20 cellular contexts compared by ENCODE assay signal in genomic region chr13:75363371-75363770, GRCh38.
DNase-seq lines count a peak whose midpoint lies in the region; ATAC-seq, FAIRE-seq and TF ChIP-seq lines count a peak whose summit lies in the region.
"Had no signal": no experiment of that assay in that cellular context is flagged by ENCODE, and none has a peak within 500 bp of the region (broad histone marks: within the 10 kb centered on the region; RNA-seq: fewer than 3 reads in every experiment).

No MANE protein-coding gene starts in this region.

- H3K9me3 Mint-ChIP-seq in activated CD8-positive, alpha-beta T cell treated with anti-CD3 and anti-CD28 coated beads for 36 hours, result no peaks in the 10 kb centered on the region
- no peaks in the 10 kb centered on the region for H3K9me3 Mint-ChIP-seq in activated CD8-positive, alpha-beta T cell treated with anti-CD3 and anti-CD28 coated beads, Interleukin-2, amount 10 ng/mL, durations not matched to agents 7 days and 5 days (ENCODE audit: insufficient read depth)
- H3K9me3 Mint-ChIP-seq in activated T-helper 17 cell treated with anti-CD3 and anti-CD28 coated beads, Interleukin-2, amount 50 U/mL, for 72 hours, result no peaks in the 10 kb centered on the region
- H3K9me3 Mint-ChIP-seq: CD4-positive, CD25-positive, alpha-beta regulatory T cell; H9 had no signal

- TF ChIP-seq POLR2A in GM12891 (IDR thresholded peaks at IDR 0.05; ENCODE audit: low read depth, low read length) (no peak), gastrocnemius medialis (IDR thresholded peaks at IDR 0.05) (no peak)

- no peak overlapping the region for H3K4me3 ChIP-seq in gastrocnemius medialis
- no peak overlapping the region for H3K4me3 ChIP-seq in dorsolateral prefrontal cortex
- H3K4me3 ChIP-seq: A549, SJCRH30 had no signal

- peak overlapping the region; percentile 78 to 89 (median 84) for H3K27ac ChIP-seq in gastrocnemius medialis
- no peak overlapping the region for H3K27ac ChIP-seq in dorsolateral prefrontal cortex
- H3K27ac ChIP-seq: A549, SJCRH30 had no signal

- no peak for ATAC-seq in activated CD8-positive, alpha-beta T cell treated with anti-CD3 and anti-CD28 coated beads for 36 hours
- ATAC-seq in activated CD8-positive, alpha-beta T cell treated with anti-CD3 and anti-CD28 coated beads, Interleukin-2, amount 10 ng/mL, durations not matched to agents 7 days and 5 days, result no peak
- ATAC-seq in activated T-helper 17 cell treated with anti-CD3 and anti-CD28 coated beads, Interleukin-2, amount 50 U/mL, for 72 hours (replicated peaks), result no peak
- ATAC-seq in gastrocnemius medialis, result no peak
- ATAC-seq: A549 had no signal

- H3K36me3 ChIP-seq in gastrocnemius medialis, result no peaks in the 10 kb centered on the region
- H3K36me3 ChIP-seq: SJCRH30 had no signal

- no peaks in the 10 kb centered on the region for H3K36me3 Mint-ChIP-seq in activated CD8-positive, alpha-beta T cell treated with anti-CD3 and anti-CD28 coated beads for 36 hours (ENCODE audit: low read depth)
- H3K36me3 Mint-ChIP-seq in activated CD8-positive, alpha-beta T cell treated with anti-CD3 and anti-CD28 coated beads, Interleukin-2, amount 10 ng/mL, durations not matched to agents 7 days and 5 days (ENCODE audit: low read depth), result no peaks in the 10 kb centered on the region
- peaks cover 5% of the 10 kb centered on the region for H3K36me3 Mint-ChIP-seq in activated T-helper 17 cell treated with anti-CD3 and anti-CD28 coated beads, Interleukin-2, amount 50 U/mL, for 72 hours (ENCODE audit: low read depth)
- H3K36me3 Mint-ChIP-seq: CD4-positive, CD25-positive, alpha-beta regulatory T cell had no signal

- FAIRE-seq in GM12891 (lab: Jason Lieb, UNC), result peak; percentile 38
- FAIRE-seq: A549, G401.6, HepG2 had no signal

- in situ Hi-C loops in gastrocnemius medialis (cut with MboI; ENCODE audit: low sequenced_read_pairs in 4 of 4), result no loop called here

- H3K27me3 Mint-ChIP-seq in activated CD8-positive, alpha-beta T cell treated with anti-CD3 and anti-CD28 coated beads for 36 hours, result no peaks in the 10 kb centered on the region
- peaks cover under 1% of the 10 kb centered on the region for H3K27me3 Mint-ChIP-seq in activated CD8-positive, alpha-beta T cell treated with anti-CD3 and anti-CD28 coated beads, Interleukin-2, amount 10 ng/mL, durations not matched to agents 7 days and 5 days (ENCODE audit: low read depth)
- H3K27me3 Mint-ChIP-seq in activated T-helper 17 cell treated with anti-CD3 and anti-CD28 coated beads, Interleukin-2, amount 50 U/mL, for 72 hours, result no peaks in the 10 kb centered on the region
- H3K27me3 Mint-ChIP-seq: CD4-positive, CD25-positive, alpha-beta regulatory T cell had no signal

- H3K27me3 ChIP-seq in gastrocnemius medialis, result no peaks in the 10 kb centered on the region
- H3K27me3 ChIP-seq in dorsolateral prefrontal cortex, result no peaks in the 10 kb centered on the region
- H3K27me3 ChIP-seq: SJCRH30 had no signal

- no peak for TF ChIP-seq CTCF in activated CD8-positive, alpha-beta T cell treated with anti-CD3 and anti-CD28 coated beads for 36 hours (IDR thresholded peaks at IDR 0.05)
- TF ChIP-seq CTCF in gastrocnemius medialis (IDR thresholded peaks at IDR 0.05 in 4 of 5, conservative IDR thresholded peaks at IDR 0.05 in 1 of 5) (no peak), dorsolateral prefrontal cortex (IDR thresholded peaks at IDR 0.05 in 54 of 56, conservative IDR thresholded peaks at IDR 0.05 in 2 of 56; ENCODE audit: low read depth in 1 of 56, partially characterized antibody in 56 of 56) (no peak)

- intact Hi-C loops in activated CD8-positive, alpha-beta T cell treated with anti-CD3 and anti-CD28 coated beads for 36 hours (cut with micrococcal nuclease), result no loop called here
- intact Hi-C loops in gastrocnemius medialis (cut with DNase I; ENCODE audit: low total_unique reads), result loop anchor here (10.0 kb wide), 1 partner anchor 391 kb away; no protein-coding TSS in a partner anchor
- intact Hi-C loops in dorsolateral prefrontal cortex (cut with DNase I), result no loop called here

- H3K4me1 Mint-ChIP-seq in activated CD8-positive, alpha-beta T cell treated with anti-CD3 and anti-CD28 coated beads for 36 hours (ENCODE audit: low read depth), result peaks cover 52% of the 10 kb centered on the region
- H3K4me1 Mint-ChIP-seq in activated CD8-positive, alpha-beta T cell treated with anti-CD3 and anti-CD28 coated beads, Interleukin-2, amount 10 ng/mL, durations not matched to agents 7 days and 5 days (ENCODE audit: low read depth), result peaks cover 27% of the 10 kb centered on the region
- H3K4me1 Mint-ChIP-seq in activated T-helper 17 cell treated with anti-CD3 and anti-CD28 coated beads, Interleukin-2, amount 50 U/mL, for 72 hours, result peaks cover 13% of the 10 kb centered on the region

- CTCF ChIA-PET in activated CD8-positive, alpha-beta T cell treated with anti-CD3 and anti-CD28 coated beads for 36 hours (lab: Charles Lee), result interaction anchor here (1.1 to 1.2 kb wide), 2 partner anchors 9 kb away, joined by 3 to 5 read pairs; no protein-coding TSS in a partner anchor
- CTCF ChIA-PET in activated CD8-positive, alpha-beta T cell treated with anti-CD3 and anti-CD28 coated beads, Interleukin-2, amount 10 ng/mL, durations not matched to agents 7 days and 5 days (lab: Charles Lee), result interaction anchor here (0.8 to 1.1 kb wide), 3 partner anchors 26 to 71 kb away, joined by 3 read pairs; no protein-coding TSS in a partner anchor

- peak overlapping the region; percentile 56 for H3K27ac Mint-ChIP-seq in activated CD8-positive, alpha-beta T cell treated with anti-CD3 and anti-CD28 coated beads for 36 hours
- H3K27ac Mint-ChIP-seq in activated CD8-positive, alpha-beta T cell treated with anti-CD3 and anti-CD28 coated beads, Interleukin-2, amount 10 ng/mL, durations not matched to agents 7 days and 5 days, result no peak overlapping the region
- peak overlapping the region; percentile 4 for H3K27ac Mint-ChIP-seq in activated T-helper 17 cell treated with anti-CD3 and anti-CD28 coated beads, Interleukin-2, amount 50 U/mL, for 72 hours
- H3K27ac Mint-ChIP-seq: CD4-positive, CD25-positive, alpha-beta regulatory T cell; H9 had no signal

- H3K4me3 Mint-ChIP-seq in activated CD8-positive, alpha-beta T cell treated with anti-CD3 and anti-CD28 coated beads for 36 hours, result no peak overlapping the region
- H3K4me3 Mint-ChIP-seq in activated CD8-positive, alpha-beta T cell treated with anti-CD3 and anti-CD28 coated beads, Interleukin-2, amount 10 ng/mL, durations not matched to agents 7 days and 5 days, result no peak overlapping the region
- no peak overlapping the region for H3K4me3 Mint-ChIP-seq in activated T-helper 17 cell treated with anti-CD3 and anti-CD28 coated beads, Interleukin-2, amount 50 U/mL, for 72 hours
- H3K4me3 Mint-ChIP-seq: CD4-positive, CD25-positive, alpha-beta regulatory T cell; H9 had no signal

- DNase-seq in activated CD8-positive, alpha-beta T cell treated with anti-CD3 and anti-CD28 coated beads for 36 hours, result peak; percentile 16
- no peak for DNase-seq in activated CD8-positive, alpha-beta T cell treated with anti-CD3 and anti-CD28 coated beads, Interleukin-2, amount 10 ng/mL, durations not matched to agents 7 days and 5 days
- DNase-seq in GM12891 (ENCODE audit: insufficient read length, low spot score) (no peak), gastrocnemius medialis (no peak), dorsolateral prefrontal cortex (no peak), mucosa of gallbladder (ENCODE audit: low spot score) (no peak), UCSD-AML1 (lab: John Stamatoyannopoulos, UW; ENCODE audit: unreplicated experiment) (no peak)
- DNase-seq: Calu3, H9, Karpas-422, NCI-H1930, NCI-H2171 treated with DMSO at 0.1 percent for 48 hours, NCI-H510A, RPMI8226, SJCRH30 had no signal

- POLR2A ChIA-PET in activated CD8-positive, alpha-beta T cell treated with anti-CD3 and anti-CD28 coated beads for 36 hours (lab: Charles Lee), result interaction anchor here (0.9 kb wide), 1 partner anchor 37 kb away, joined by 4 read pairs; no protein-coding TSS in a partner anchor
- POLR2A ChIA-PET in activated CD8-positive, alpha-beta T cell treated with anti-CD3 and anti-CD28 coated beads, Interleukin-2, amount 10 ng/mL, durations not matched to agents 7 days and 5 days (lab: Charles Lee), result no interaction called here

- H3K9me3 ChIP-seq in gastrocnemius medialis, result no peaks in the 10 kb centered on the region
- H3K9me3 ChIP-seq: A549, SJCRH30 had no signal

- H3K4me1 ChIP-seq in gastrocnemius medialis, result peaks cover 67 to 76% of the 10 kb centered on the region in 2 donors
- H3K4me1 ChIP-seq: SJCRH30 had no signal

TF ChIP-seq in GM12891, 5 proteins besides CTCF, POLR2A, EP300 and RAD21:
- TF ChIP-seq SPI1 (IDR thresholded peaks at IDR 0.05; ENCODE audit: low read depth, low read length) (no peak), PAX5 (IDR thresholded peaks at IDR 0.05; ENCODE audit: insufficient read depth, low read length, severe bottlenecking) (no peak), POLR2AphosphoS5 (IDR thresholded peaks at IDR 0.05; ENCODE audit: low read depth, low read length) (no peak), POU2F2 (IDR thresholded peaks at IDR 0.05; ENCODE audit: low read depth, low read length) (no peak), TAF1 (IDR thresholded peaks at IDR 0.05; ENCODE audit: low read depth, low read length) (no peak)

Comparison
In these comparisons a context has a peak if more than half of its experiments do, and no peak if none do; other contexts are left out.
1. H3K27ac ChIP-seq: peak in gastrocnemius medialis (4 of 4); none in dorsolateral prefrontal cortex (0 of 59).